In the genomic region with DNA sequence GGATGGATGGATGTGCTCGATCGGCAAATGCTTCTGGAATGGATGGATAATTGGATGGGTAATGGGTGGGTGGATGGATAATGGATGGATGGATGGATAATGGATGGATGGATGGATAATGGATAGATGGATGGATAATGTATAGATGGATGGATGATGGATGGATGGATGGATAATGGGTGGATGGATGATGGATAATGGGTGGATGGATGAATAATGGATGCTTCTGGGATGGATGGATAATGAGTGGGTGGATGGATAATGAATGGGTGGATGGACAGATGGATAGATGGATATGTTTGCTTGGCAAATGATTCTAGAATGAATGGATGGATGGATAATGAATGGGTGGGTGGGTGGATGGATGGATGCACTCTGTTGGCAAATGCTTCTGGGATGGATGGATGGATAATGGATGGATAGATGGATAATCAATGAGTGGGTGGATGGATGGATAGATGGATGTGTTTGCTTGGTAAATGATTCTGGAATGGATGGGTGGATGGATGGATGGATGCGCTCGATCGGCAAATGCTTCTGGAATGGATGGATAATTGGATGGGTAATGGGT, we compare ENCODE assay signal across 3 cellular contexts.
TF ChIP-seq lines count a peak whose summit lies in the region.

No MANE protein-coding gene starts in this region.

TF ChIP-seq in SK-N-SH, 30 proteins besides CTCF, POLR2A, EP300 and RAD21:
- TF ChIP-seq, protein P1, sequence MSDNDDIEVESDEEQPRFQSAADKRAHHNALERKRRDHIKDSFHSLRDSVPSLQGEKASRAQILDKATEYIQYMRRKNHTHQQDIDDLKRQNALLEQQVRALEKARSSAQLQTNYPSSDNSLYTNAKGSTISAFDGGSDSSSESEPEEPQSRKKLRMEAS (IDR thresholded peaks at IDR 0.05; ENCODE audit: low read depth): no peak
- TF ChIP-seq CHD2 (IDR thresholded peaks at IDR 0.05; ENCODE audit: low read length, partially characterized antibody) (no peak), RXRA (IDR thresholded peaks at IDR 0.05; ENCODE audit: borderline replicate concordance, low read depth) (no peak), ELF1 (IDR thresholded peaks at IDR 0.05) (no peak)

TF ChIP-seq in SK-N-SH treated with all-trans-retinoic acid at 6 μM for 48 hours, 23 proteins besides CTCF, POLR2A, EP300 and RAD21:
- TF ChIP-seq ZNF70 (CRISPR knock-in tag; IDR thresholded peaks at IDR 0.05): no peak
- no peak for TF ChIP-seq ISL1 (CRISPR knock-in tag; IDR thresholded peaks at IDR 0.05)
- no peak for TF ChIP-seq OSR1 (CRISPR knock-in tag; IDR thresholded peaks at IDR 0.05)
- no peak for TF ChIP-seq ZNF565 (CRISPR knock-in tag; conservative IDR thresholded peaks at IDR 0.05; ENCODE audit: low read depth)
- no peak for TF ChIP-seq RARB (CRISPR knock-in tag; IDR thresholded peaks at IDR 0.05)
- no peak for TF ChIP-seq PPARA (CRISPR knock-in tag; IDR thresholded peaks at IDR 0.05; ENCODE audit: borderline replicate concordance)
- TF ChIP-seq SNAI2 (CRISPR knock-in tag; IDR thresholded peaks at IDR 0.05): no peak
- no peak for TF ChIP-seq TOX (CRISPR knock-in tag; IDR thresholded peaks at IDR 0.05; ENCODE audit: borderline replicate concordance)
- TF ChIP-seq ZNF8 (CRISPR knock-in tag; IDR thresholded peaks at IDR 0.05): no peak
- TF ChIP-seq ZFP3 (CRISPR knock-in tag; IDR thresholded peaks at IDR 0.05): no peak
- no peak for TF ChIP-seq CSDC2 (CRISPR knock-in tag; IDR thresholded peaks at IDR 0.05)
- TF ChIP-seq ESRRG (CRISPR knock-in tag; IDR thresholded peaks at IDR 0.05): no peak
- TF ChIP-seq, protein P2, sequence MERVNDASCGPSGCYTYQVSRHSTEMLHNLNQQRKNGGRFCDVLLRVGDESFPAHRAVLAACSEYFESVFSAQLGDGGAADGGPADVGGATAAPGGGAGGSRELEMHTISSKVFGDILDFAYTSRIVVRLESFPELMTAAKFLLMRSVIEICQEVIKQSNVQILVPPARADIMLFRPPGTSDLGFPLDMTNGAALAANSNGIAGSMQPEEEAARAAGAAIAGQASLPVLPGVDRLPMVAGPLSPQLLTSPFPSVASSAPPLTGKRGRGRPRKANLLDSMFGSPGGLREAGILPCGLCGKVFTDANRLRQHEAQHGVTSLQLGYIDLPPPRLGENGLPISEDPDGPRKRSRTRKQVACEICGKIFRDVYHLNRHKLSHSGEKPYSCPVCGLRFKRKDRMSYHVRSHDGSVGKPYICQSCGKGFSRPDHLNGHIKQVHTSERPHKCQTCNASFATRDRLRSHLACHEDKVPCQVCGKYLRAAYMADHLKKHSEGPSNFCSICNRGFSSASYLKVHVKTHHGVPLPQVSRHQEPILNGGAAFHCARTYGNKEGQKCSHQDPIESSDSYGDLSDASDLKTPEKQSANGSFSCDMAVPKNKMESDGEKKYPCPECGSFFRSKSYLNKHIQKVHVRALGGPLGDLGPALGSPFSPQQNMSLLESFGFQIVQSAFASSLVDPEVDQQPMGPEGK (CRISPR knock-in tag; IDR thresholded peaks at IDR 0.05; ENCODE audit: borderline replicate concordance): no peak
- TF ChIP-seq, protein P3, sequence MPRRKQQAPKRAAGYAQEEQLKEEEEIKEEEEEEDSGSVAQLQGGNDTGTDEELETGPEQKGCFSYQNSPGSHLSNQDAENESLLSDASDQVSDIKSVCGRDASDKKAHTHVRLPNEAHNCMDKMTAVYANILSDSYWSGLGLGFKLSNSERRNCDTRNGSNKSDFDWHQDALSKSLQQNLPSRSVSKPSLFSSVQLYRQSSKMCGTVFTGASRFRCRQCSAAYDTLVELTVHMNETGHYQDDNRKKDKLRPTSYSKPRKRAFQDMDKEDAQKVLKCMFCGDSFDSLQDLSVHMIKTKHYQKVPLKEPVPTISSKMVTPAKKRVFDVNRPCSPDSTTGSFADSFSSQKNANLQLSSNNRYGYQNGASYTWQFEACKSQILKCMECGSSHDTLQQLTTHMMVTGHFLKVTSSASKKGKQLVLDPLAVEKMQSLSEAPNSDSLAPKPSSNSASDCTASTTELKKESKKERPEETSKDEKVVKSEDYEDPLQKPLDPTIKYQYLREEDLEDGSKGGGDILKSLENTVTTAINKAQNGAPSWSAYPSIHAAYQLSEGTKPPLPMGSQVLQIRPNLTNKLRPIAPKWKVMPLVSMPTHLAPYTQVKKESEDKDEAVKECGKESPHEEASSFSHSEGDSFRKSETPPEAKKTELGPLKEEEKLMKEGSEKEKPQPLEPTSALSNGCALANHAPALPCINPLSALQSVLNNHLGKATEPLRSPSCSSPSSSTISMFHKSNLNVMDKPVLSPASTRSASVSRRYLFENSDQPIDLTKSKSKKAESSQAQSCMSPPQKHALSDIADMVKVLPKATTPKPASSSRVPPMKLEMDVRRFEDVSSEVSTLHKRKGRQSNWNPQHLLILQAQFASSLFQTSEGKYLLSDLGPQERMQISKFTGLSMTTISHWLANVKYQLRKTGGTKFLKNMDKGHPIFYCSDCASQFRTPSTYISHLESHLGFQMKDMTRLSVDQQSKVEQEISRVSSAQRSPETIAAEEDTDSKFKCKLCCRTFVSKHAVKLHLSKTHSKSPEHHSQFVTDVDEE (CRISPR knock-in tag; IDR thresholded peaks at IDR 0.05): no peak

TF ChIP-seq in K562, 482 proteins besides CTCF, POLR2A, EP300 and RAD21:
- TF ChIP-seq CC2D1A (IDR thresholded peaks at IDR 0.05): no peak
- TF ChIP-seq, protein P4, sequence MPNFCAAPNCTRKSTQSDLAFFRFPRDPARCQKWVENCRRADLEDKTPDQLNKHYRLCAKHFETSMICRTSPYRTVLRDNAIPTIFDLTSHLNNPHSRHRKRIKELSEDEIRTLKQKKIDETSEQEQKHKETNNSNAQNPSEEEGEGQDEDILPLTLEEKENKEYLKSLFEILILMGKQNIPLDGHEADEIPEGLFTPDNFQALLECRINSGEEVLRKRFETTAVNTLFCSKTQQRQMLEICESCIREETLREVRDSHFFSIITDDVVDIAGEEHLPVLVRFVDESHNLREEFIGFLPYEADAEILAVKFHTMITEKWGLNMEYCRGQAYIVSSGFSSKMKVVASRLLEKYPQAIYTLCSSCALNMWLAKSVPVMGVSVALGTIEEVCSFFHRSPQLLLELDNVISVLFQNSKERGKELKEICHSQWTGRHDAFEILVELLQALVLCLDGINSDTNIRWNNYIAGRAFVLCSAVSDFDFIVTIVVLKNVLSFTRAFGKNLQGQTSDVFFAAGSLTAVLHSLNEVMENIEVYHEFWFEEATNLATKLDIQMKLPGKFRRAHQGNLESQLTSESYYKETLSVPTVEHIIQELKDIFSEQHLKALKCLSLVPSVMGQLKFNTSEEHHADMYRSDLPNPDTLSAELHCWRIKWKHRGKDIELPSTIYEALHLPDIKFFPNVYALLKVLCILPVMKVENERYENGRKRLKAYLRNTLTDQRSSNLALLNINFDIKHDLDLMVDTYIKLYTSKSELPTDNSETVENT (CRISPR knock-in tag; IDR thresholded peaks at IDR 0.05): no peak
- TF ChIP-seq NR2C1 (IDR thresholded peaks at IDR 0.05): no peak
- TF ChIP-seq NR2C1 (tag; IDR thresholded peaks at IDR 0.05): no peak
- 0 out of 2 replicates have a peak, but pooled peaks have one; percentile 8 for TF ChIP-seq EGR1 (conservative IDR thresholded peaks at IDR 0.05)
- no peak for TF ChIP-seq SMARCA5 (IDR thresholded peaks at IDR 0.05)
- TF ChIP-seq SAFB (IDR thresholded peaks at IDR 0.05; ENCODE audit: borderline replicate concordance, low read depth, low read length): no peak
- no peak for TF ChIP-seq HOXB6 (CRISPR knock-in tag; IDR thresholded peaks at IDR 0.05; ENCODE audit: borderline replicate concordance)
- TF ChIP-seq, protein P5, sequence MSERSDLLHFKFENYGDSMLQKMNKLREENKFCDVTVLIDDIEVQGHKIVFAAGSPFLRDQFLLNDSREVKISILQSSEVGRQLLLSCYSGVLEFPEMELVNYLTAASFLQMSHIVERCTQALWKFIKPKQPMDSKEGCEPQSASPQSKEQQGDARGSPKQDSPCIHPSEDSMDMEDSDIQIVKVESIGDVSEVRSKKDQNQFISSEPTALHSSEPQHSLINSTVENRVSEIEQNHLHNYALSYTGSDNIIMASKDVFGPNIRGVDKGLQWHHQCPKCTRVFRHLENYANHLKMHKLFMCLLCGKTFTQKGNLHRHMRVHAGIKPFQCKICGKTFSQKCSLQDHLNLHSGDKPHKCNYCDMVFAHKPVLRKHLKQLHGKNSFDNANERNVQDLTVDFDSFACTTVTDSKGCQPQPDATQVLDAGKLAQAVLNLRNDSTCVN (CRISPR knock-in tag; IDR thresholded peaks at IDR 0.05): 0 out of 2 replicates have a peak, but pooled peaks have one; percentile 26
- TF ChIP-seq, protein P6, sequence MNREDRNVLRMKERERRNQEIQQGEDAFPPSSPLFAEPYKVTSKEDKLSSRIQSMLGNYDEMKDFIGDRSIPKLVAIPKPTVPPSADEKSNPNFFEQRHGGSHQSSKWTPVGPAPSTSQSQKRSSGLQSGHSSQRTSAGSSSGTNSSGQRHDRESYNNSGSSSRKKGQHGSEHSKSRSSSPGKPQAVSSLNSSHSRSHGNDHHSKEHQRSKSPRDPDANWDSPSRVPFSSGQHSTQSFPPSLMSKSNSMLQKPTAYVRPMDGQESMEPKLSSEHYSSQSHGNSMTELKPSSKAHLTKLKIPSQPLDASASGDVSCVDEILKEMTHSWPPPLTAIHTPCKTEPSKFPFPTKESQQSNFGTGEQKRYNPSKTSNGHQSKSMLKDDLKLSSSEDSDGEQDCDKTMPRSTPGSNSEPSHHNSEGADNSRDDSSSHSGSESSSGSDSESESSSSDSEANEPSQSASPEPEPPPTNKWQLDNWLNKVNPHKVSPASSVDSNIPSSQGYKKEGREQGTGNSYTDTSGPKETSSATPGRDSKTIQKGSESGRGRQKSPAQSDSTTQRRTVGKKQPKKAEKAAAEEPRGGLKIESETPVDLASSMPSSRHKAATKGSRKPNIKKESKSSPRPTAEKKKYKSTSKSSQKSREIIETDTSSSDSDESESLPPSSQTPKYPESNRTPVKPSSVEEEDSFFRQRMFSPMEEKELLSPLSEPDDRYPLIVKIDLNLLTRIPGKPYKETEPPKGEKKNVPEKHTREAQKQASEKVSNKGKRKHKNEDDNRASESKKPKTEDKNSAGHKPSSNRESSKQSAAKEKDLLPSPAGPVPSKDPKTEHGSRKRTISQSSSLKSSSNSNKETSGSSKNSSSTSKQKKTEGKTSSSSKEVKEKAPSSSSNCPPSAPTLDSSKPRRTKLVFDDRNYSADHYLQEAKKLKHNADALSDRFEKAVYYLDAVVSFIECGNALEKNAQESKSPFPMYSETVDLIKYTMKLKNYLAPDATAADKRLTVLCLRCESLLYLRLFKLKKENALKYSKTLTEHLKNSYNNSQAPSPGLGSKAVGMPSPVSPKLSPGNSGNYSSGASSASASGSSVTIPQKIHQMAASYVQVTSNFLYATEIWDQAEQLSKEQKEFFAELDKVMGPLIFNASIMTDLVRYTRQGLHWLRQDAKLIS (CRISPR knock-in tag; IDR thresholded peaks at IDR 0.05): no peak
